Comparison of ENCODE assay signal across 2 cellular contexts in genomic region chr14:58216544-58216943, GRCh38.
TF ChIP-seq lines count a peak whose summit lies in the region.

No MANE protein-coding gene starts in this region.

TF ChIP-seq in IMR-90, 13 proteins besides CTCF, POLR2A, EP300 and RAD21:
- TF ChIP-seq NFE2L2 (IDR thresholded peaks at IDR 0.05; ENCODE audit: low read depth, low read length) (peak; percentile 84), RCOR1 (IDR thresholded peaks at IDR 0.05; ENCODE audit: insufficient replicate concordance, low read length) (no peak)

TF ChIP-seq in K562, 482 proteins besides CTCF, POLR2A, EP300 and RAD21:
- TF ChIP-seq DIDO1 (tag; IDR thresholded peaks at IDR 0.05; ENCODE audit: low read depth) = no peak
- peak; percentile 42 for TF ChIP-seq NFE2 (IDR thresholded peaks at IDR 0.05; ENCODE audit: low read depth)
TF ChIP-seq in K562: peak in this region for 1.
